In genomic region chr2:37376421-37377186, GRCh38 we compare ENCODE assay signal across 1 cellular context.
TF ChIP-seq lines count a peak whose summit lies in the region.

No MANE protein-coding gene starts in this region.

TF ChIP-seq in HEK293, 187 proteins besides CTCF, POLR2A, EP300 and RAD21 (continued from another document and continues in another):
- TF ChIP-seq PRDM10 (tag by site-specific recombination; IDR thresholded peaks at IDR 0.05), result peak; percentile 55; the same call in 1 of the 2 replicates
- peak; percentile 86 for TF ChIP-seq HIC1 (tag by site-specific recombination; IDR thresholded peaks at IDR 0.05)
- no peak for TF ChIP-seq ZNF350 (tag by site-specific recombination; IDR thresholded peaks at IDR 0.05)
- no peak for TF ChIP-seq ZNF571 (tag by site-specific recombination; IDR thresholded peaks at IDR 0.05)
- no peak for TF ChIP-seq ZNF777 (tag by site-specific recombination; IDR thresholded peaks at IDR 0.05; ENCODE audit: borderline replicate concordance)
- peak; percentile 69 for TF ChIP-seq ZIC2 (tag by site-specific recombination; IDR thresholded peaks at IDR 0.05)
- peak; percentile 46 for TF ChIP-seq REST (tag by site-specific recombination; IDR thresholded peaks at IDR 0.05)
- no peak; the same call in 1 of the 2 replicates for TF ChIP-seq YY1 (tag by site-specific recombination; IDR thresholded peaks at IDR 0.05)
- no peak for TF ChIP-seq ZNF404 (tag by site-specific recombination; IDR thresholded peaks at IDR 0.05)
- no peak for TF ChIP-seq ZNF530 (tag by site-specific recombination; IDR thresholded peaks at IDR 0.05; ENCODE audit: low read depth)
- TF ChIP-seq ZNF239 (tag by site-specific recombination; IDR thresholded peaks at IDR 0.05), result no peak
- TF ChIP-seq SP3 (tag by site-specific recombination; IDR thresholded peaks at IDR 0.05), result peak; percentile 54; the same call in 1 of the 2 replicates
- no peak for TF ChIP-seq ZNF768 (tag by site-specific recombination; IDR thresholded peaks at IDR 0.05)
- no peak; the same call in 1 of the 2 replicates for TF ChIP-seq PRDM1 (tag by site-specific recombination; IDR thresholded peaks at IDR 0.05)
- TF ChIP-seq ZNF555 (tag by site-specific recombination; conservative IDR thresholded peaks at IDR 0.05), result no peak
- TF ChIP-seq ZNF488 (tag by site-specific recombination; IDR thresholded peaks at IDR 0.05), result peak; percentile 56; the same call in 1 of the 2 replicates
- TF ChIP-seq BCL6B (tag by site-specific recombination; IDR thresholded peaks at IDR 0.05), result no peak
- TF ChIP-seq ZBTB10 (tag by site-specific recombination; IDR thresholded peaks at IDR 0.05), result no peak
- peak; percentile 39; the same call in 1 of the 2 replicates for TF ChIP-seq SCRT1 (tag by site-specific recombination; IDR thresholded peaks at IDR 0.05; ENCODE audit: borderline replicate concordance)
- no peak; the same call in none of the 2 replicates for TF ChIP-seq ZNF391 (tag by site-specific recombination; IDR thresholded peaks at IDR 0.05; ENCODE audit: borderline replicate concordance, low read depth)
- no peak for TF ChIP-seq ZNF121 (tag by site-specific recombination; IDR thresholded peaks at IDR 0.05)
- peak; percentile 67; the same call in 1 of the 2 replicates for TF ChIP-seq ZSCAN23 (tag by site-specific recombination; IDR thresholded peaks at IDR 0.05)
- TF ChIP-seq ZNF677 (tag by site-specific recombination; IDR thresholded peaks at IDR 0.05), result no peak
- peak; percentile 98 for TF ChIP-seq SP7 (tag by site-specific recombination; IDR thresholded peaks at IDR 0.05)
- no peak for TF ChIP-seq ZNF416 (tag by site-specific recombination; IDR thresholded peaks at IDR 0.05)
- TF ChIP-seq ZNF37A (tag by site-specific recombination; IDR thresholded peaks at IDR 0.05), result no peak
- no peak for TF ChIP-seq TRIM28 (IDR thresholded peaks at IDR 0.05; ENCODE audit: borderline replicate concordance, low read length)
- TF ChIP-seq ZBTB7A (tag by site-specific recombination; IDR thresholded peaks at IDR 0.05; ENCODE audit: low read depth), result no peak
- TF ChIP-seq ZBTB6 (tag by site-specific recombination; IDR thresholded peaks at IDR 0.05), result no peak
- TF ChIP-seq ZNF362 (tag by site-specific recombination; IDR thresholded peaks at IDR 0.05), result peak; percentile 58; the same call in 1 of the 2 replicates
- peak; percentile 86 for TF ChIP-seq ZNF580 (tag by site-specific recombination; IDR thresholded peaks at IDR 0.05)
- TF ChIP-seq ZNF2 (tag by site-specific recombination; IDR thresholded peaks at IDR 0.05), result peak; percentile 71; the same call in 1 of the 2 replicates
- TF ChIP-seq HOXD13 (CRISPR knock-in tag; IDR thresholded peaks at IDR 0.05; ENCODE audit: borderline replicate concordance), result peak; percentile 94; the same call in 1 of the 2 replicates
- no peak for TF ChIP-seq SETDB1 (IDR thresholded peaks at IDR 0.05; ENCODE audit: insufficient read length, low read length)
- TF ChIP-seq ZNF114 (tag by site-specific recombination; IDR thresholded peaks at IDR 0.05), result no peak
- TF ChIP-seq ZNF624 (tag by site-specific recombination; IDR thresholded peaks at IDR 0.05), result no peak
- no peak for TF ChIP-seq ZNF146 (tag by site-specific recombination; IDR thresholded peaks at IDR 0.05)
- no peak for TF ChIP-seq MZF1 (tag by site-specific recombination; IDR thresholded peaks at IDR 0.05; ENCODE audit: borderline replicate concordance)
- TF ChIP-seq BCL11B (tag by site-specific recombination; IDR thresholded peaks at IDR 0.05; ENCODE audit: low read depth), result peak; percentile 62
- no peak for TF ChIP-seq ZNF148 (tag by site-specific recombination; IDR thresholded peaks at IDR 0.05; ENCODE audit: borderline replicate concordance)
- TF ChIP-seq TCF7L2 (IDR thresholded peaks at IDR 0.05; ENCODE audit: borderline replicate concordance, low read depth, low read length), result peak; percentile 96
